In the genomic region with DNA sequence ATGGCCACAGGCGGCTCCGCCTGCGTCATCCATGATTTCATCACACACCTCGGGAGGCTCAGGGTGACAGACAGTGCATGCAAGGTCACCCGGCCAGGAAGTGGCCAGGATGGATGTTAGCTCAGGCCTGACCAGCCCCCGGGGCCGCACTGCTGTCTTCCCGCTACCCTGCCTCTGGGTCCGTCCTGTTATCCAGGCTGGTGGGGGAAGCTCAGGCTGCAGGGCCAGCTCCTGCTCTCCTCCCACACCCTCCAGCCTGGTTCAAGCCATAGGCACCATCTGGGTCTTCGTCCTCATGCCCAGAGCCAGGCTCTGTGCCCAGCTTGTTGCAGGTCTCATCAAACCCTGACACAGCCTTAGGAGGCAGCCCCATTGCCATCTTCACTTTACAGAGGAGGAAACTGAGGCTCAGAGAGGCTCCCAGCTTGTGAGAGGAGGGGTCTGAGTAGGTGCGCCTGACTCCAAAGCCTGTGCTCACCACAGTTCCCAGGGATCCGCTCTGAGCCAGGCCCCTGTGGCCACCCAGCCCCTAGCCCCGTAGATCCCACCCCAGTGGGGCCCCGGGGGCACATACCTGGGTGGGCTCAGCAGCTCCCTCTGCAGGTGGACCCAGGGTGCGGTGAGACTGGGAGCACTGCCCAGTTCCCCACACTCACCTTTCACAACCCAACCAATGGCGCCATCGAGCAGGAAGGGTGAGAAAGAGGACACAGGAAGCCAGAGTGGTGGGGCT, we compare ENCODE assay signal across 1 cellular context.
A peak's percentile ranks its signal among the peaks of the same experiment; 100 is the strongest.
TF ChIP-seq lines count a peak whose summit lies in the region.

No MANE protein-coding gene starts in this region.

TF ChIP-seq in K562, 482 proteins besides CTCF, POLR2A, EP300 and RAD21 (continued from another document and continues in another):
- TF ChIP-seq, protein P1, sequence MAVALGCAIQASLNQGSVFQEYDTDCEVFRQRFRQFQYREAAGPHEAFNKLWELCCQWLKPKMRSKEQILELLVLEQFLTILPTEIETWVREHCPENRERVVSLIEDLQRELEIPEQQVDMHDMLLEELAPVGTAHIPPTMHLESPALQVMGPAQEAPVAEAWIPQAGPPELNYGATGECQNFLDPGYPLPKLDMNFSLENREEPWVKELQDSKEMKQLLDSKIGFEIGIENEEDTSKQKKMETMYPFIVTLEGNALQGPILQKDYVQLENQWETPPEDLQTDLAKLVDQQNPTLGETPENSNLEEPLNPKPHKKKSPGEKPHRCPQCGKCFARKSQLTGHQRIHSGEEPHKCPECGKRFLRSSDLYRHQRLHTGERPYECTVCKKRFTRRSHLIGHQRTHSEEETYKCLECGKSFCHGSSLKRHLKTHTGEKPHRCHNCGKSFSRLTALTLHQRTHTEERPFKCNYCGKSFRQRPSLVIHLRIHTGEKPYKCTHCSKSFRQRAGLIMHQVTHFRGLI (CRISPR knock-in tag; IDR thresholded peaks at IDR 0.05) = no peak
- TF ChIP-seq MTA2 (IDR thresholded peaks at IDR 0.05; ENCODE audit: low read depth) = no peak
- TF ChIP-seq ATF1 (CRISPR knock-in tag; IDR thresholded peaks at IDR 0.05) = no peak
- TF ChIP-seq ATF1 (tag; IDR thresholded peaks at IDR 0.05) = peak; percentile 94
- peak; percentile 93 for TF ChIP-seq CTBP1 (IDR thresholded peaks at IDR 0.05; ENCODE audit: borderline replicate concordance)
- peak; percentile 72; the same call in 1 of the 2 replicates for TF ChIP-seq LEF1 (IDR thresholded peaks at IDR 0.05)
- TF ChIP-seq NR1H2 (CRISPR knock-in tag; IDR thresholded peaks at IDR 0.05) = no peak
- TF ChIP-seq, protein P2, sequence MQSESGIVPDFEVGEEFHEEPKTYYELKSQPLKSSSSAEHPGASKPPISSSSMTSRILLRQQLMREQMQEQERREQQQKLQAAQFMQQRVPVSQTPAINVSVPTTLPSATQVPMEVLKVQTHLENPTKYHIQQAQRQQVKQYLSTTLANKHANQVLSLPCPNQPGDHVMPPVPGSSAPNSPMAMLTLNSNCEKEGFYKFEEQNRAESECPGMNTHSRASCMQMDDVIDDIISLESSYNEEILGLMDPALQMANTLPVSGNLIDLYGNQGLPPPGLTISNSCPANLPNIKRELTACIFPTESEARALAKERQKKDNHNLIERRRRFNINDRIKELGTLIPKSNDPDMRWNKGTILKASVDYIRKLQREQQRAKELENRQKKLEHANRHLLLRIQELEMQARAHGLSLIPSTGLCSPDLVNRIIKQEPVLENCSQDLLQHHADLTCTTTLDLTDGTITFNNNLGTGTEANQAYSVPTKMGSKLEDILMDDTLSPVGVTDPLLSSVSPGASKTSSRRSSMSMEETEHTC (IDR thresholded peaks at IDR 0.05) = no peak
- TF ChIP-seq EP400 (IDR thresholded peaks at IDR 0.05) = no peak; the same call in none of the 2 replicates
- TF ChIP-seq, protein P3, sequence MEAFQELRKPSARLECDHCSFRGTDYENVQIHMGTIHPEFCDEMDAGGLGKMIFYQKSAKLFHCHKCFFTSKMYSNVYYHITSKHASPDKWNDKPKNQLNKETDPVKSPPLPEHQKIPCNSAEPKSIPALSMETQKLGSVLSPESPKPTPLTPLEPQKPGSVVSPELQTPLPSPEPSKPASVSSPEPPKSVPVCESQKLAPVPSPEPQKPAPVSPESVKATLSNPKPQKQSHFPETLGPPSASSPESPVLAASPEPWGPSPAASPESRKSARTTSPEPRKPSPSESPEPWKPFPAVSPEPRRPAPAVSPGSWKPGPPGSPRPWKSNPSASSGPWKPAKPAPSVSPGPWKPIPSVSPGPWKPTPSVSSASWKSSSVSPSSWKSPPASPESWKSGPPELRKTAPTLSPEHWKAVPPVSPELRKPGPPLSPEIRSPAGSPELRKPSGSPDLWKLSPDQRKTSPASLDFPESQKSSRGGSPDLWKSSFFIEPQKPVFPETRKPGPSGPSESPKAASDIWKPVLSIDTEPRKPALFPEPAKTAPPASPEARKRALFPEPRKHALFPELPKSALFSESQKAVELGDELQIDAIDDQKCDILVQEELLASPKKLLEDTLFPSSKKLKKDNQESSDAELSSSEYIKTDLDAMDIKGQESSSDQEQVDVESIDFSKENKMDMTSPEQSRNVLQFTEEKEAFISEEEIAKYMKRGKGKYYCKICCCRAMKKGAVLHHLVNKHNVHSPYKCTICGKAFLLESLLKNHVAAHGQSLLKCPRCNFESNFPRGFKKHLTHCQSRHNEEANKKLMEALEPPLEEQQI (IDR thresholded peaks at IDR 0.05) = no peak
- no peak for TF ChIP-seq HNRNPLL (IDR thresholded peaks at IDR 0.05; ENCODE audit: low read depth, low read length, poor library complexity, severe bottlenecking)
- TF ChIP-seq HNRNPH1 (optimal IDR thresholded peaks at IDR 0.05; ENCODE audit: low read depth, low read length) = no peak
- TF ChIP-seq DDX20 (tag; IDR thresholded peaks at IDR 0.05; ENCODE audit: low read depth) = no peak
- no peak for TF ChIP-seq ZNF217 (CRISPR knock-in tag; IDR thresholded peaks at IDR 0.05)
- TF ChIP-seq ILK (tag; IDR thresholded peaks at IDR 0.05; ENCODE audit: borderline replicate concordance, low read depth) = no peak
- TF ChIP-seq TBL1XR1 (IDR thresholded peaks at IDR 0.05; ENCODE audit: low read length in 2 of 2) = peak in 1 of 2 experiments; percentile 82; a peak in 2 of 4 replicates
- TF ChIP-seq, protein P4, sequence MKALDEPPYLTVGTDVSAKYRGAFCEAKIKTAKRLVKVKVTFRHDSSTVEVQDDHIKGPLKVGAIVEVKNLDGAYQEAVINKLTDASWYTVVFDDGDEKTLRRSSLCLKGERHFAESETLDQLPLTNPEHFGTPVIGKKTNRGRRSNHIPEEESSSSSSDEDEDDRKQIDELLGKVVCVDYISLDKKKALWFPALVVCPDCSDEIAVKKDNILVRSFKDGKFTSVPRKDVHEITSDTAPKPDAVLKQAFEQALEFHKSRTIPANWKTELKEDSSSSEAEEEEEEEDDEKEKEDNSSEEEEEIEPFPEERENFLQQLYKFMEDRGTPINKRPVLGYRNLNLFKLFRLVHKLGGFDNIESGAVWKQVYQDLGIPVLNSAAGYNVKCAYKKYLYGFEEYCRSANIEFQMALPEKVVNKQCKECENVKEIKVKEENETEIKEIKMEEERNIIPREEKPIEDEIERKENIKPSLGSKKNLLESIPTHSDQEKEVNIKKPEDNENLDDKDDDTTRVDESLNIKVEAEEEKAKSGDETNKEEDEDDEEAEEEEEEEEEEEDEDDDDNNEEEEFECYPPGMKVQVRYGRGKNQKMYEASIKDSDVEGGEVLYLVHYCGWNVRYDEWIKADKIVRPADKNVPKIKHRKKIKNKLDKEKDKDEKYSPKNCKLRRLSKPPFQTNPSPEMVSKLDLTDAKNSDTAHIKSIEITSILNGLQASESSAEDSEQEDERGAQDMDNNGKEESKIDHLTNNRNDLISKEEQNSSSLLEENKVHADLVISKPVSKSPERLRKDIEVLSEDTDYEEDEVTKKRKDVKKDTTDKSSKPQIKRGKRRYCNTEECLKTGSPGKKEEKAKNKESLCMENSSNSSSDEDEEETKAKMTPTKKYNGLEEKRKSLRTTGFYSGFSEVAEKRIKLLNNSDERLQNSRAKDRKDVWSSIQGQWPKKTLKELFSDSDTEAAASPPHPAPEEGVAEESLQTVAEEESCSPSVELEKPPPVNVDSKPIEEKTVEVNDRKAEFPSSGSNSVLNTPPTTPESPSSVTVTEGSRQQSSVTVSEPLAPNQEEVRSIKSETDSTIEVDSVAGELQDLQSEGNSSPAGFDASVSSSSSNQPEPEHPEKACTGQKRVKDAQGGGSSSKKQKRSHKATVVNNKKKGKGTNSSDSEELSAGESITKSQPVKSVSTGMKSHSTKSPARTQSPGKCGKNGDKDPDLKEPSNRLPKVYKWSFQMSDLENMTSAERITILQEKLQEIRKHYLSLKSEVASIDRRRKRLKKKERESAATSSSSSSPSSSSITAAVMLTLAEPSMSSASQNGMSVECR (CRISPR knock-in tag; IDR thresholded peaks at IDR 0.05) = 0 out of 2 replicates have a peak, but pooled peaks have one; percentile 6
- 0 out of 2 replicates have a peak, but pooled peaks have one; percentile 53 for TF ChIP-seq ZEB2 (IDR thresholded peaks at IDR 0.05)
- no peak for TF ChIP-seq ZNF586 (CRISPR knock-in tag; conservative IDR thresholded peaks at IDR 0.05)
- TF ChIP-seq, protein P5, sequence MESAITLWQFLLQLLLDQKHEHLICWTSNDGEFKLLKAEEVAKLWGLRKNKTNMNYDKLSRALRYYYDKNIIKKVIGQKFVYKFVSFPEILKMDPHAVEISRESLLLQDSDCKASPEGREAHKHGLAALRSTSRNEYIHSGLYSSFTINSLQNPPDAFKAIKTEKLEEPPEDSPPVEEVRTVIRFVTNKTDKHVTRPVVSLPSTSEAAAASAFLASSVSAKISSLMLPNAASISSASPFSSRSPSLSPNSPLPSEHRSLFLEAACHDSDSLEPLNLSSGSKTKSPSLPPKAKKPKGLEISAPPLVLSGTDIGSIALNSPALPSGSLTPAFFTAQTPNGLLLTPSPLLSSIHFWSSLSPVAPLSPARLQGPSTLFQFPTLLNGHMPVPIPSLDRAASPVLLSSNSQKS (CRISPR knock-in tag; IDR thresholded peaks at IDR 0.05) = no peak
- TF ChIP-seq ETV5 (CRISPR knock-in tag; IDR thresholded peaks at IDR 0.05; ENCODE audit: low read depth) = peak; percentile 88
- no peak for TF ChIP-seq GATAD2A (IDR thresholded peaks at IDR 0.05)
- no peak for TF ChIP-seq ZNF384 (IDR thresholded peaks at IDR 0.05; ENCODE audit: low read depth, low read length)
- TF ChIP-seq POLR2AphosphoS2 (IDR thresholded peaks at IDR 0.05; ENCODE audit: low read length) = no peak
- TF ChIP-seq PHF8 (IDR thresholded peaks at IDR 0.05; ENCODE audit: borderline replicate concordance, low read length) = peak; percentile 27; the same call in 1 of the 2 replicates
- no peak for TF ChIP-seq HMG20B (CRISPR knock-in tag; IDR thresholded peaks at IDR 0.05)
- no peak for TF ChIP-seq CHD4 (IDR thresholded peaks at IDR 0.05; ENCODE audit: insufficient read depth, insufficient replicate concordance, low read depth, low read length, poor library complexity, severe bottlenecking)
- TF ChIP-seq EWSR1 (IDR thresholded peaks at IDR 0.05; ENCODE audit: borderline replicate concordance, low read depth, partially characterized antibody) = no peak
- TF ChIP-seq DPF2 (IDR thresholded peaks at IDR 0.05) = peak; percentile 69
- peak; percentile 64; the same call in 1 of the 2 replicates for TF ChIP-seq HDAC8 (tag; IDR thresholded peaks at IDR 0.05)
- TF ChIP-seq ZNF263 (CRISPR knock-in tag; IDR thresholded peaks at IDR 0.05; ENCODE audit: borderline replicate concordance) = peak; percentile 87
- TF ChIP-seq ZNF23 (CRISPR knock-in tag; IDR thresholded peaks at IDR 0.05) = no peak
- TF ChIP-seq, protein P6, sequence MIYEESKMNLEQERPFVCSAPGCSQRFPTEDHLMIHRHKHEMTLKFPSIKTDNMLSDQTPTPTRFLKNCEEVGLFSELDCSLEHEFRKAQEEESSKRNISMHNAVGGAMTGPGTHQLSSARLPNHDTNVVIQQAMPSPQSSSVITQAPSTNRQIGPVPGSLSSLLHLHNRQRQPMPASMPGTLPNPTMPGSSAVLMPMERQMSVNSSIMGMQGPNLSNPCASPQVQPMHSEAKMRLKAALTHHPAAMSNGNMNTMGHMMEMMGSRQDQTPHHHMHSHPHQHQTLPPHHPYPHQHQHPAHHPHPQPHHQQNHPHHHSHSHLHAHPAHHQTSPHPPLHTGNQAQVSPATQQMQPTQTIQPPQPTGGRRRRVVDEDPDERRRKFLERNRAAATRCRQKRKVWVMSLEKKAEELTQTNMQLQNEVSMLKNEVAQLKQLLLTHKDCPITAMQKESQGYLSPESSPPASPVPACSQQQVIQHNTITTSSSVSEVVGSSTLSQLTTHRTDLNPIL (CRISPR knock-in tag; IDR thresholded peaks at IDR 0.05) = no peak
- no peak for TF ChIP-seq E2F3 (CRISPR knock-in tag; IDR thresholded peaks at IDR 0.05)
- TF ChIP-seq, protein P7, sequence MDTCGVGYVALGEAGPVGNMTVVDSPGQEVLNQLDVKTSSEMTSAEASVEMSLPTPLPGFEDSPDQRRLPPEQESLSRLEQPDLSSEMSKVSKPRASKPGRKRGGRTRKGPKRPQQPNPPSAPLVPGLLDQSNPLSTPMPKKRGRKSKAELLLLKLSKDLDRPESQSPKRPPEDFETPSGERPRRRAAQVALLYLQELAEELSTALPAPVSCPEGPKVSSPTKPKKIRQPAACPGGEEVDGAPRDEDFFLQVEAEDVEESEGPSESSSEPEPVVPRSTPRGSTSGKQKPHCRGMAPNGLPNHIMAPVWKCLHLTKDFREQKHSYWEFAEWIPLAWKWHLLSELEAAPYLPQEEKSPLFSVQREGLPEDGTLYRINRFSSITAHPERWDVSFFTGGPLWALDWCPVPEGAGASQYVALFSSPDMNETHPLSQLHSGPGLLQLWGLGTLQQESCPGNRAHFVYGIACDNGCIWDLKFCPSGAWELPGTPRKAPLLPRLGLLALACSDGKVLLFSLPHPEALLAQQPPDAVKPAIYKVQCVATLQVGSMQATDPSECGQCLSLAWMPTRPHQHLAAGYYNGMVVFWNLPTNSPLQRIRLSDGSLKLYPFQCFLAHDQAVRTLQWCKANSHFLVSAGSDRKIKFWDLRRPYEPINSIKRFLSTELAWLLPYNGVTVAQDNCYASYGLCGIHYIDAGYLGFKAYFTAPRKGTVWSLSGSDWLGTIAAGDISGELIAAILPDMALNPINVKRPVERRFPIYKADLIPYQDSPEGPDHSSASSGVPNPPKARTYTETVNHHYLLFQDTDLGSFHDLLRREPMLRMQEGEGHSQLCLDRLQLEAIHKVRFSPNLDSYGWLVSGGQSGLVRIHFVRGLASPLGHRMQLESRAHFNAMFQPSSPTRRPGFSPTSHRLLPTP (IDR thresholded peaks at IDR 0.05; ENCODE audit: borderline replicate concordance, extremely low read depth, insufficient read length) = no peak
- TF ChIP-seq, protein P8, sequence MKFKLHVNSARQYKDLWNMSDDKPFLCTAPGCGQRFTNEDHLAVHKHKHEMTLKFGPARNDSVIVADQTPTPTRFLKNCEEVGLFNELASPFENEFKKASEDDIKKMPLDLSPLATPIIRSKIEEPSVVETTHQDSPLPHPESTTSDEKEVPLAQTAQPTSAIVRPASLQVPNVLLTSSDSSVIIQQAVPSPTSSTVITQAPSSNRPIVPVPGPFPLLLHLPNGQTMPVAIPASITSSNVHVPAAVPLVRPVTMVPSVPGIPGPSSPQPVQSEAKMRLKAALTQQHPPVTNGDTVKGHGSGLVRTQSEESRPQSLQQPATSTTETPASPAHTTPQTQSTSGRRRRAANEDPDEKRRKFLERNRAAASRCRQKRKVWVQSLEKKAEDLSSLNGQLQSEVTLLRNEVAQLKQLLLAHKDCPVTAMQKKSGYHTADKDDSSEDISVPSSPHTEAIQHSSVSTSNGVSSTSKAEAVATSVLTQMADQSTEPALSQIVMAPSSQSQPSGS (CRISPR knock-in tag; IDR thresholded peaks at IDR 0.05) = 0 out of 2 replicates have a peak, but pooled peaks have one; percentile 59
- TF ChIP-seq GTF2E2 (tag; IDR thresholded peaks at IDR 0.05) = peak; percentile 91
- TF ChIP-seq FOXK2 (conservative IDR thresholded peaks at IDR 0.05 in 1 of 2, IDR thresholded peaks at IDR 0.05 in 1 of 2; ENCODE audit: low read depth in 2 of 2) = no peak
- TF ChIP-seq RAD51 (IDR thresholded peaks at IDR 0.05; ENCODE audit: borderline replicate concordance, low read depth) = no peak
- no peak for TF ChIP-seq TAF9B (IDR thresholded peaks at IDR 0.05; ENCODE audit: partially characterized antibody)
- TF ChIP-seq FOXA1 (IDR thresholded peaks at IDR 0.05; ENCODE audit: borderline replicate concordance) = no peak
- no peak for TF ChIP-seq POLR3G (IDR thresholded peaks at IDR 0.05; ENCODE audit: extremely low read depth, insufficient read length, insufficient replicate concordance)
- no peak for TF ChIP-seq SRSF9 (IDR thresholded peaks at IDR 0.05; ENCODE audit: borderline replicate concordance, low read depth, low read length)
- no peak for TF ChIP-seq ZNF174 (CRISPR knock-in tag; IDR thresholded peaks at IDR 0.05)
- TF ChIP-seq ZFP1 (CRISPR knock-in tag; IDR thresholded peaks at IDR 0.05) = no peak
- TF ChIP-seq ZNF699 (CRISPR knock-in tag; IDR thresholded peaks at IDR 0.05; ENCODE audit: insufficient replicate concordance) = no peak
